ENCODE assay signal across 1 cellular context in genomic region chr1:22052115-22053017, GRCh38.
TF ChIP-seq lines count a peak whose summit lies in the region.

Gene CDC42, plus strand, starts transcription at chr1:22052709. Its CDS starts 25,770 bp downstream, at chr1:22078479.

TF ChIP-seq in SK-N-SH, 30 proteins besides CTCF, POLR2A, EP300 and RAD21 (continued from another document):
- TF ChIP-seq, protein P1, sequence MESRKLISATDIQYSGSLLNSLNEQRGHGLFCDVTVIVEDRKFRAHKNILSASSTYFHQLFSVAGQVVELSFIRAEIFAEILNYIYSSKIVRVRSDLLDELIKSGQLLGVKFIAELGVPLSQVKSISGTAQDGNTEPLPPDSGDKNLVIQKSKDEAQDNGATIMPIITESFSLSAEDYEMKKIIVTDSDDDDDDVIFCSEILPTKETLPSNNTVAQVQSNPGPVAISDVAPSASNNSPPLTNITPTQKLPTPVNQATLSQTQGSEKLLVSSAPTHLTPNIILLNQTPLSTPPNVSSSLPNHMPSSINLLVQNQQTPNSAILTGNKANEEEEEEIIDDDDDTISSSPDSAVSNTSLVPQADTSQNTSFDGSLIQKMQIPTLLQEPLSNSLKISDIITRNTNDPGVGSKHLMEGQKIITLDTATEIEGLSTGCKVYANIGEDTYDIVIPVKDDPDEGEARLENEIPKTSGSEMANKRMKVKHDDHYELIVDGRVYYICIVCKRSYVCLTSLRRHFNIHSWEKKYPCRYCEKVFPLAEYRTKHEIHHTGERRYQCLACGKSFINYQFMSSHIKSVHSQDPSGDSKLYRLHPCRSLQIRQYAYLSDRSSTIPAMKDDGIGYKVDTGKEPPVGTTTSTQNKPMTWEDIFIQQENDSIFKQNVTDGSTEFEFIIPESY (IDR thresholded peaks at IDR 0.05; ENCODE audit: borderline replicate concordance, low read depth) = no peak
- TF ChIP-seq, protein P2, sequence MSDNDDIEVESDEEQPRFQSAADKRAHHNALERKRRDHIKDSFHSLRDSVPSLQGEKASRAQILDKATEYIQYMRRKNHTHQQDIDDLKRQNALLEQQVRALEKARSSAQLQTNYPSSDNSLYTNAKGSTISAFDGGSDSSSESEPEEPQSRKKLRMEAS (IDR thresholded peaks at IDR 0.05; ENCODE audit: low read depth) = no peak
- TF ChIP-seq IRF3 (IDR thresholded peaks at IDR 0.05; ENCODE audit: low read depth, low read length) = no peak
